In the genomic region with DNA sequence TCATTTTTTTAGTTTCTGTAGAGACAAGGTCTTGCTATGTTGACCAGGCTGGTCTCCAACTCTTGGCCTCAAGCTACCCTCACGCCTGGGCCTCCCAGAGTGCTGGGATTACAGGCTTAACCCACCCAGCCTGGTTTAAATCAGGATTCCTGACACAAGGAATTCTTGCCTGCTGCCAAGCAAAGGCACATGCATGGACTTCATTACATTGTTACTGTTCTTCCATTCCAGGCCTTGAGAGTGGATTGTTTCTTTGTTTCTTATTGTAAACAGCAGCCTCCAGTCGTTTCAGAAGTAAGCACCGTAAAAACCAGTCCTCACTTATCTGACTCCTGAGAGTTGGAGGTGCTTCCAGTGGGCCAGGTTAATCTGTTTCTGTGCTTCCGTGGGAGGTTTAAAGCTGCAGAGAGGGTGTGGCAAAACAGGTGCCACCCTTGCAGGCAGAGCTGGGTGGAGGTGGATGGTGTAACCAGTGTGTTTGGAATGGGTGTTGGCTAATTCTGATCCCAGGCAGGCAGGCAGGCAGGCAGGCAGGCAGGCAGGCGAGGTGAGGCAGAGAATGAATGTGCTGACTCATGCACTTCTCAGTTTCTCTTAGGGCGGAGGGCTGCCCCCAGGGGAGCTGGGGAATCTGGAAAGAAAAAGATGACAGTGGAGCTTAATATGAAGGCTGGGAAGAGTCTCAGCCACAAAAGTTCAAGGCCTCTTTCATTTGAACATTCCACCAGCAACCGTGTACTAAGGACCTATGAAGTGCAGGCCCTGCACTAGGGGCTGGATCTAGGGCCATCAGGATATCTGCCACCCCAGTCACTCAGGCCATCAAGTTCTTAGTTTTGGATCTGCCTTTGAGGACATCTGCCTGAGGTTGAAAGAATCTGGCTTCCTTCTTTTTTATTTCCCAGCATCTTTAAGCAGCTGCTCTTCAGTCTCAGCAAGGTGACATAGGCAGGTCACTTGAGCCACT, we compare ENCODE assay signal across 7 cellular contexts. TPM values are rescaled to one million over a fixed set of nuclear protein-coding genes. Genes with fewer than 3 reads are reported as not detected.
A peak's percentile ranks its signal among the peaks of the same experiment; 100 is the strongest.
DNase-seq lines count a peak whose midpoint lies in the region; TF ChIP-seq lines count a peak whose summit lies in the region.

No MANE protein-coding gene starts in this region.

- H3K4me1 ChIP-seq in ascending aorta = no peaks in the 10 kb centered on the region

- TF ChIP-seq CTCF in foreskin fibroblast (IDR thresholded peaks at IDR 0.05; ENCODE audit: low read depth, low read length) = no peak
- TF ChIP-seq CTCF in ascending aorta (IDR thresholded peaks at IDR 0.05) = no peak

- intact Hi-C loops in ascending aorta (cut with DNase I) = no loop called here

- POLR2A ChIA-PET in HEK293T (lab: Yijun Ruan, JAX) = no interaction called here

- H3K27ac ChIP-seq in skin epidermis = peak overlapping the region in 20 of 21 experiments; percentile 28 to 84 (median 64)
- H3K27ac ChIP-seq in ascending aorta = no peak overlapping the region

- no peaks in the 10 kb centered on the region for H3K27me3 ChIP-seq in ascending aorta

- DNase-seq in HEK293T (ENCODE audit: extremely low spot score) = peak; percentile 31
- peak; percentile 30 for DNase-seq in OCI-M1 (lab: John Stamatoyannopoulos, UW)
- peak; percentile 32 to 72 for DNase-seq in foreskin fibroblast
- no peak for DNase-seq in ascending aorta (ENCODE audit: low spot score in 2 of 2)
- DNase-seq in KBM-7 = no peak
- no peak for DNase-seq in activated CD4-positive, CD25-positive, alpha-beta regulatory T cell treated with anti-CD3 and anti-CD28 coated beads, Interleukin-2, amount 50 U/mL, for 72 hours

- H3K4me3 ChIP-seq in foreskin fibroblast (ENCODE audit: low read depth in 1 of 2, low read length in 2 of 2) (no peak overlapping the region), skin epidermis (no peak overlapping the region), ascending aorta (no peak overlapping the region)

- no peaks in the 10 kb centered on the region for H3K36me3 ChIP-seq in ascending aorta

- in situ Hi-C loops in KBM-7 (cut with MboI; ENCODE audit: low pct_unique_long_range_greater_than_20kb, low sequenced_read_pairs) = no loop called here

- CTCF ChIA-PET in HEK293T (lab: Yijun Ruan, JAX) = no interaction called here

- no peaks in the 10 kb centered on the region for H3K9me3 ChIP-seq in ascending aorta

TF ChIP-seq in HEK293T, 16 proteins besides CTCF, POLR2A, EP300 and RAD21:
- TF ChIP-seq FOXK2 (IDR thresholded peaks at IDR 0.05) = no peak
- TF ChIP-seq ELF4 (IDR thresholded peaks at IDR 0.05) = no peak
- TF ChIP-seq SP1 (IDR thresholded peaks at IDR 0.05) = no peak
- TF ChIP-seq HDGF (IDR thresholded peaks at IDR 0.05; ENCODE audit: borderline replicate concordance) = no peak
- no peak for TF ChIP-seq FOXA1 (IDR thresholded peaks at IDR 0.05)
- TF ChIP-seq CTBP1 (IDR thresholded peaks at IDR 0.05; ENCODE audit: borderline replicate concordance) = no peak
- TF ChIP-seq LEF1 (IDR thresholded peaks at IDR 0.05; ENCODE audit: borderline replicate concordance) = no peak
- TF ChIP-seq, protein P1, sequence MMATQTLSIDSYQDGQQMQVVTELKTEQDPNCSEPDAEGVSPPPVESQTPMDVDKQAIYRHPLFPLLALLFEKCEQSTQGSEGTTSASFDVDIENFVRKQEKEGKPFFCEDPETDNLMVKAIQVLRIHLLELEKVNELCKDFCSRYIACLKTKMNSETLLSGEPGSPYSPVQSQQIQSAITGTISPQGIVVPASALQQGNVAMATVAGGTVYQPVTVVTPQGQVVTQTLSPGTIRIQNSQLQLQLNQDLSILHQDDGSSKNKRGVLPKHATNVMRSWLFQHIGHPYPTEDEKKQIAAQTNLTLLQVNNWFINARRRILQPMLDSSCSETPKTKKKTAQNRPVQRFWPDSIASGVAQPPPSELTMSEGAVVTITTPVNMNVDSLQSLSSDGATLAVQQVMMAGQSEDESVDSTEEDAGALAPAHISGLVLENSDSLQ (IDR thresholded peaks at IDR 0.05) = no peak
- TF ChIP-seq ARNT (IDR thresholded peaks at IDR 0.05) = no peak
- no peak for TF ChIP-seq BHLHE40 (IDR thresholded peaks at IDR 0.05; ENCODE audit: borderline replicate concordance)

RNA-seq across cellular contexts. Expression of a gene that starts 37.0 kb away (rescaled TPM):
- 3.0 TPM for total RNA-seq in ascending aorta

RNA-seq across cellular contexts. Expression of a gene that starts 42.9 kb away (rescaled TPM):
- not detected for total RNA-seq in ascending aorta

Comparison
In these comparisons a context has a peak if more than half of its experiments do, and no peak if none do; other contexts are left out.
1. DNase-seq: peak in HEK293T (single experiment), OCI-M1 (single experiment) and foreskin fibroblast (2 of 2); none in ascending aorta (0 of 2), KBM-7 (single experiment) and activated CD4-positive, CD25-positive, alpha-beta regulatory T cell treated with anti-CD3 and anti-CD28 coated beads, Interleukin-2, amount 50 U/mL, for 72 hours (single experiment).
2. H3K27ac ChIP-seq: peak in skin epidermis (20 of 21); none in ascending aorta (0 of 2).